18 cellular contexts compared by ENCODE assay signal in the genomic region with DNA sequence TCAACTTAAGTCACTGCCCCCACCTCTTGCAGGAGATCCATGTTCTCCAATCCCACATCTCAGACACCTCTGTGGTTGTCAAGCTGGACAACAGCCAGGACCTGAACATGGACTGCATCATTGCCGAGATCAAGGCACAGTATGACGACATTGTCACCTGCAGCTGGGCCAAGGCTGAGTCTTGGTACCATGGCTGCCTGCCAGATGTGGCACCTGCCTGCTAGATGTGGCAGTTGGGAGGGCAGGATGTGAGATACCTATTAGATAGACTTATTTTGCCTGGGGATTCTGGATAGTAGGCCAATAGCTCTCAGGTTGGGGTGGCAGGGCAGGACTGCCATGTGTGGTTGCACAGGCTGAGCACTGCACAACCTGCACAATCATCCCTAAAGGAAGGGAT. TPM values are rescaled to one million over a fixed set of nuclear protein-coding genes. Genes with fewer than 3 reads are reported as not detected.
DNase-seq lines count a peak whose midpoint lies in the region; ATAC-seq and FAIRE-seq lines count a peak whose summit lies in the region.
"Had no signal": no experiment of that assay in that cellular context is flagged by ENCODE, and none has a peak within 500 bp of the region (broad histone marks: within the 10 kb centered on the region; RNA-seq: fewer than 3 reads in every experiment).

No MANE protein-coding gene starts in this region.

- no peaks in the 10 kb centered on the region for H3K4me1 Mint-ChIP-seq in T-helper 2 cell treated with Interferon-gamma antibody and Interleukin-4, amounts not matched to agents 5 μg/mL and 100 μg/mL, for 36 hours (ENCODE audit: low read depth)

- no peak overlapping the region for H3K4me3 Mint-ChIP-seq in T-helper 2 cell treated with Interferon-gamma antibody and Interleukin-4, amounts not matched to agents 5 μg/mL and 100 μg/mL, for 36 hours

- ATAC-seq in GM21515 (IDR thresholded peaks at IDR 0.05; ENCODE audit: unreplicated experiment) = no peak
- no peak for ATAC-seq in GM19328 (IDR thresholded peaks at IDR 0.05; ENCODE audit: unreplicated experiment)
- ATAC-seq in HG02885 (IDR thresholded peaks at IDR 0.05; ENCODE audit: poor library complexity, unreplicated experiment) = no peak
- ATAC-seq: A549, Panc1 had no signal

- intact Hi-C loops in posterior vena cava (cut with DNase I) = no loop called here

- no peaks in the 10 kb centered on the region for H3K9me3 Mint-ChIP-seq in T-helper 2 cell treated with Interferon-gamma antibody and Interleukin-4, amounts not matched to agents 5 μg/mL and 100 μg/mL, for 36 hours

- no peak for DNase-seq in T-helper 2 cell treated with Interferon-gamma antibody and Interleukin-4, amounts not matched to agents 5 μg/mL and 100 μg/mL, for 36 hours (ENCODE audit: low spot score)
- DNase-seq in T-helper 2 cell = no peak
- no peak for DNase-seq in HTR-8/SVneo (ENCODE audit: insufficient read length, low spot score)
- peak; percentile 98 for DNase-seq in RPMI8226
- peak; percentile 26 for DNase-seq in posterior vena cava (ENCODE audit: low spot score)
- DNase-seq: DMS 273 treated with DMSO at 0.1 percent for 48 hours, H7, NCI-H1105 treated with DMSO at 0.1 percent for 48 hours, NCI-H1694 treated with DMSO at 0.1 percent for 48 hours, NCI-H748 treated with DMSO at 0.1 percent for 48 hours, Right ventricle myocardium superior had no signal

- FAIRE-seq in HTR-8/SVneo (lab: Jason Lieb, UNC) = peak; percentile 62
- FAIRE-seq: A549 had no signal

- no peaks in the 10 kb centered on the region for H3K36me3 Mint-ChIP-seq in T-helper 2 cell treated with Interferon-gamma antibody and Interleukin-4, amounts not matched to agents 5 μg/mL and 100 μg/mL, for 36 hours (ENCODE audit: low read depth)

- H3K27me3 Mint-ChIP-seq in T-helper 2 cell treated with Interferon-gamma antibody and Interleukin-4, amounts not matched to agents 5 μg/mL and 100 μg/mL, for 36 hours (ENCODE audit: low read depth) = peaks cover 22% of the 10 kb centered on the region

- peak overlapping the region; percentile 12 for H3K27ac Mint-ChIP-seq in T-helper 2 cell treated with Interferon-gamma antibody and Interleukin-4, amounts not matched to agents 5 μg/mL and 100 μg/mL, for 36 hours

RNA-seq across cellular contexts. Expression of a gene that starts 7.9 kb away (rescaled TPM):
- total RNA-seq in posterior vena cava = not detected
- total RNA-seq: H7, Right ventricle myocardium superior had no signal

RNA-seq across cellular contexts. Expression of a gene that starts 24.8 kb away (rescaled TPM):
- not detected for total RNA-seq in posterior vena cava
- total RNA-seq: H7; Right ventricle myocardium superior; T-helper 1 cell treated with Interleukin-12 subunit alpha and Interleukin-12 subunit beta and Interleukin-4 antibody, amounts not matched to agents 30 ng/mL and 1 ng/mL, for 36 hours had no signal

RNA-seq across cellular contexts. Expression of a gene that starts 33.5 kb away (rescaled TPM):
- 1 to 10 TPM; 4.1 to 6.8 TPM for total RNA-seq in posterior vena cava

RNA-seq across cellular contexts. Expression of a gene that starts 54.7 kb away (rescaled TPM):
- not detected for total RNA-seq in posterior vena cava
- total RNA-seq: LHCN-M2; Right ventricle myocardium superior; T-helper 1 cell treated with Interleukin-12 subunit alpha and Interleukin-12 subunit beta and Interleukin-4 antibody, amounts not matched to agents 30 ng/mL and 1 ng/mL, for 36 hours had no signal

Comparison
In these comparisons a context has a peak if more than half of its experiments do, and no peak if none do; other contexts are left out.
1. DNase-seq: peak in RPMI8226 (single experiment) and posterior vena cava (single experiment); none in T-helper 2 cell treated with Interferon-gamma antibody and Interleukin-4, amounts not matched to agents 5 μg/mL and 100 μg/mL, for 36 hours (single experiment), T-helper 2 cell (0 of 5) and HTR-8/SVneo (single experiment).